ENCODE assay signal across 20 cellular contexts in the genomic region with DNA sequence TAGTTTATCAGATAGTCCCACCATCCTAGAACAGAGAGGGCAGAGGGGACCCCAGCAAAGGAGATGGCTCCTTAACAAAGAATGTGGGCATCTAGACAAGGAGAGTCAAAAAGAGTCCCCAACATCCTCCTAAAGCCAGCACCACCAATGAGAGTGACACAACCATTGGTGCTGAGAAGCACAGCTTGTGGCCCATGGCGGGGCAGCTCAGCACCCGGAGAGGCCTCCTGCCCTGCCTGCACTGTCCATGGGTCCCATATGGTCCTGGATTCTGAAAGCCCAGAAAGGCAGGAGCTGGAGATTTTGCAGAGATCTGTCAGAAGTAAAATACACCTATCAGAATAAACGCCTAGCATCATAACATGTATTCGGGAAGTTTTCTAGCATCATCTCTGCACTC.
DNase-seq lines count a peak whose midpoint lies in the region; ATAC-seq and TF ChIP-seq lines count a peak whose summit lies in the region.
"Had no signal": no experiment of that assay in that cellular context is flagged by ENCODE, and none has a peak within 500 bp of the region (broad histone marks: within the 10 kb centered on the region; RNA-seq: fewer than 3 reads in every experiment).

No MANE protein-coding gene starts in this region.

- no peak overlapping the region for H3K27ac Mint-ChIP-seq in osteocyte (ENCODE audit: unreplicated experiment)
- H3K27ac Mint-ChIP-seq: H9 had no signal

- no peak overlapping the region for H3K4me3 ChIP-seq in esophagus muscularis mucosa
- H3K4me3 ChIP-seq in upper lobe of right lung = no peak overlapping the region
- no peak overlapping the region for H3K4me3 ChIP-seq in dorsolateral prefrontal cortex

- intact Hi-C loops in esophagus muscularis mucosa (cut with DNase I) = no loop called here
- intact Hi-C loops in upper lobe of right lung (cut with DNase I) = no loop called here
- intact Hi-C loops in dorsolateral prefrontal cortex (cut with DNase I) = no loop called here

- peaks cover 18% of the 10 kb centered on the region for H3K4me1 Mint-ChIP-seq in osteocyte (ENCODE audit: unreplicated experiment)

- TF ChIP-seq EP300 in esophagus muscularis mucosa (IDR thresholded peaks at IDR 0.05) = no peak

- H3K9me3 ChIP-seq in esophagus muscularis mucosa (no peaks in the 10 kb centered on the region), upper lobe of right lung (no peaks in the 10 kb centered on the region)
- H3K9me3 ChIP-seq: Caco-2 had no signal

- H3K36me3 Mint-ChIP-seq in osteocyte (ENCODE audit: unreplicated experiment) = no peaks in the 10 kb centered on the region

- H3K27me3 ChIP-seq in esophagus muscularis mucosa = no peaks in the 10 kb centered on the region
- H3K27me3 ChIP-seq in upper lobe of right lung = no peaks in the 10 kb centered on the region
- peaks cover 0 to 12% (median 0%) of the 10 kb centered on the region in 45 donors for H3K27me3 ChIP-seq in dorsolateral prefrontal cortex

- H3K4me3 Mint-ChIP-seq in osteocyte (ENCODE audit: unreplicated experiment) = no peak overlapping the region
- H3K4me3 Mint-ChIP-seq: H9 had no signal

- no peak for TF ChIP-seq CTCF in esophagus muscularis mucosa (IDR thresholded peaks at IDR 0.05)
- TF ChIP-seq CTCF in osteocyte (IDR thresholded peaks at IDR 0.05) = no peak
- TF ChIP-seq CTCF in upper lobe of right lung (IDR thresholded peaks at IDR 0.05) = no peak
- no peak for TF ChIP-seq CTCF in GM10266 (IDR thresholded peaks at IDR 0.05; ENCODE audit: control insufficient read depth, insufficient read depth, low read depth, missing control alignments)
- TF ChIP-seq CTCF in dorsolateral prefrontal cortex (IDR thresholded peaks at IDR 0.05 in 54 of 56, conservative IDR thresholded peaks at IDR 0.05 in 2 of 56; ENCODE audit: low read depth in 1 of 56, partially characterized antibody in 56 of 56) = no peak

- peak overlapping the region in 2 of 4 donors; percentile 14 to 29 for H3K27ac ChIP-seq in esophagus muscularis mucosa (replicated peaks in 1 of 4)
- H3K27ac ChIP-seq in upper lobe of right lung = no peak overlapping the region
- no peak overlapping the region for H3K27ac ChIP-seq in dorsolateral prefrontal cortex
- H3K27ac ChIP-seq: HL-60, KMS-11 had no signal

- H3K27me3 Mint-ChIP-seq in osteocyte (ENCODE audit: unreplicated experiment) = peaks cover 2% of the 10 kb centered on the region

- no peaks in the 10 kb centered on the region for H3K36me3 ChIP-seq in esophagus muscularis mucosa
- no peaks in the 10 kb centered on the region for H3K36me3 ChIP-seq in upper lobe of right lung

- DNase-seq in activated CD8-positive, alpha-beta memory T cell treated with anti-CD3 and anti-CD28 coated beads, Interleukin-2, amount 50 U/mL, for 48 hours = peak; percentile 18
- no peak for DNase-seq in activated CD8-positive, alpha-beta memory T cell treated with anti-CD3 and anti-CD28 coated beads, Interleukin-2, amount 50 U/mL, for 4 hours
- peak; percentile 75 for DNase-seq in esophagus muscularis mucosa (ENCODE audit: extremely low spot score)
- peak; percentile 32 for DNase-seq in osteocyte (ENCODE audit: extremely low spot score, unreplicated experiment)
- DNase-seq in upper lobe of right lung = peak; percentile 29
- no peak for DNase-seq in GM10266 (ENCODE audit: extremely low spot score)
- no peak for DNase-seq in dorsolateral prefrontal cortex
- DNase-seq in NCI-H446 (lab: John Stamatoyannopoulos, UW) = no peak
- DNase-seq: 8988T, GDM1, H9, MV-4-11, NCI-H1417, NCI-H187, NCI-H2227 treated with DMSO at 0.1 percent for 48 hours, NCI-H524, NCI-H82 had no signal

- H3K9me3 Mint-ChIP-seq in osteocyte (ENCODE audit: unreplicated experiment) = no peaks in the 10 kb centered on the region
- H3K9me3 Mint-ChIP-seq: H9 had no signal

- peaks cover 7 to 34% (median 18%) of the 10 kb centered on the region in 4 donors for H3K4me1 ChIP-seq in esophagus muscularis mucosa
- H3K4me1 ChIP-seq in upper lobe of right lung = peaks cover 22% of the 10 kb centered on the region
- H3K4me1 ChIP-seq: Caco-2 had no signal

- TF ChIP-seq POLR2A in esophagus muscularis mucosa (IDR thresholded peaks at IDR 0.05; ENCODE audit: low read depth) = no peak

- 98% methylated on average over 3 of the region's 4 CpGs for WGBS in esophagus muscularis mucosa

- no peak for ATAC-seq in upper lobe of right lung

Comparison
In these comparisons a context has a peak if more than half of its experiments do, and no peak if none do; other contexts are left out.
1. DNase-seq: peak in activated CD8-positive, alpha-beta memory T cell treated with anti-CD3 and anti-CD28 coated beads, Interleukin-2, amount 50 U/mL, for 48 hours (single experiment), esophagus muscularis mucosa (single experiment), osteocyte (single experiment) and upper lobe of right lung (single experiment); none in activated CD8-positive, alpha-beta memory T cell treated with anti-CD3 and anti-CD28 coated beads, Interleukin-2, amount 50 U/mL, for 4 hours (single experiment), GM10266 (single experiment), dorsolateral prefrontal cortex (0 of 10) and NCI-H446 (0 of 2).